7 cellular contexts compared by ENCODE assay signal in genomic region chr7:92744184-92744583, GRCh38.
A peak's percentile ranks its signal among the peaks of the same experiment; 100 is the strongest.
DNase-seq lines count a peak whose midpoint lies in the region; ATAC-seq and TF ChIP-seq lines count a peak whose summit lies in the region.
"Not testable (repeated sequence)": the region's sequence is repeated elsewhere in the genome, so short reads cannot be mapped to it uniquely, and the experiment has no call there.

No MANE protein-coding gene starts in this region.

- not testable (repeated sequence) for H3K4me3 Mint-ChIP-seq in activated CD4-positive, alpha-beta T cell treated with anti-CD3 and anti-CD28 coated beads for 36 hours; activated T-cell treated with anti-CD3 and anti-CD28 coated beads, Interleukin-2, amount 50 U/mL, for 4 hours; activated naive CD8-positive, alpha-beta T cell; memory B cell

- H3K4me1 Mint-ChIP-seq in activated CD4-positive, alpha-beta T cell treated with anti-CD3 and anti-CD28 coated beads for 36 hours: peaks cover 59% of the 10 kb centered on the region
- peaks cover 54% of the 10 kb centered on the region for H3K4me1 Mint-ChIP-seq in activated T-cell treated with anti-CD3 and anti-CD28 coated beads, Interleukin-2, amount 50 U/mL, for 4 hours (ENCODE audit: low read depth)
- H3K4me1 Mint-ChIP-seq in activated naive CD8-positive, alpha-beta T cell (ENCODE audit: low read depth): peaks cover 40% of the 10 kb centered on the region
- H3K4me1 Mint-ChIP-seq in memory B cell: not testable (repeated sequence)

- H2BK12ac ChIP-seq in trophoblast cell (ENCODE audit: low read length): not testable (repeated sequence)

- H3K27ac Mint-ChIP-seq in activated CD4-positive, alpha-beta T cell treated with anti-CD3 and anti-CD28 coated beads for 36 hours: peak overlapping the region; percentile 4
- peak overlapping the region; percentile 72 for H3K27ac Mint-ChIP-seq in activated naive CD8-positive, alpha-beta T cell
- H3K27ac Mint-ChIP-seq in memory B cell: peak overlapping the region; percentile 3

- H4K20me1 ChIP-seq in KMS-11 (ENCODE audit: insufficient read depth): not testable (repeated sequence)

- H2AK5ac ChIP-seq in trophoblast cell (ENCODE audit: low read length): not testable (repeated sequence)

- H3K4ac ChIP-seq in trophoblast cell (ENCODE audit: low read depth, low read length): peak overlapping the region; percentile 69

- not testable (repeated sequence) for H3K27me3 ChIP-seq in KMS-11 (ENCODE audit: insufficient read depth, low read depth); RWPE2 (ENCODE audit: insufficient read depth, poor library complexity, severe bottlenecking); trophoblast cell (ENCODE audit: insufficient read depth, low read length)

- H3K14ac ChIP-seq in trophoblast cell (ENCODE audit: low read length): not testable (repeated sequence)

- H3K27me3 Mint-ChIP-seq in activated CD4-positive, alpha-beta T cell treated with anti-CD3 and anti-CD28 coated beads for 36 hours; activated T-cell treated with anti-CD3 and anti-CD28 coated beads, Interleukin-2, amount 50 U/mL, for 4 hours (ENCODE audit: low read depth); activated naive CD8-positive, alpha-beta T cell; memory B cell: not testable (repeated sequence)

- H3K27ac ChIP-seq in KMS-11; trophoblast cell (ENCODE audit: low read depth, low read length): not testable (repeated sequence)
- H3K27ac ChIP-seq in RWPE2 (ENCODE audit: poor library complexity, severe bottlenecking): peak overlapping the region; percentile 97

- not testable (repeated sequence) for H4K91ac ChIP-seq in trophoblast cell (ENCODE audit: low read depth, low read length)

- H3K4me3 ChIP-seq in KMS-11 (IDR thresholded peaks at IDR 0.05; ENCODE audit: insufficient read depth, low read depth, low read length); RWPE2 (ENCODE audit: severe bottlenecking); trophoblast cell (ENCODE audit: low read depth, low read length): not testable (repeated sequence)

- H2BK120ac ChIP-seq in trophoblast cell (ENCODE audit: insufficient read depth, low read length, poor library complexity): not testable (repeated sequence)

- not testable (repeated sequence) for H3K23ac ChIP-seq in trophoblast cell (ENCODE audit: low read length)

- CTCF ChIA-PET in activated CD4-positive, alpha-beta T cell treated with anti-CD3 and anti-CD28 coated beads for 36 hours (lab: Charles Lee): interaction anchor here (1.6 kb wide), 1 partner anchor 46 kb away, joined by 4 read pairs; no protein-coding TSS in a partner anchor

- not testable (repeated sequence) for H3K79me1 ChIP-seq in trophoblast cell (ENCODE audit: low read length)

- not testable (repeated sequence) for H3K9me3 ChIP-seq in RWPE2 (ENCODE audit: severe bottlenecking); trophoblast cell (ENCODE audit: insufficient read depth, low read depth, low read length)

- not testable (repeated sequence) for TF ChIP-seq CTCF in KMS-11 (conservative IDR thresholded peaks at IDR 0.05; ENCODE audit: low read depth, low read length); RWPE2 (IDR thresholded peaks at IDR 0.05; ENCODE audit: poor library complexity, severe bottlenecking)

- peak overlapping the region; percentile 22; the same call in 1 of the 2 replicates for H3K4me2 ChIP-seq in KMS-11
- H3K4me2 ChIP-seq in trophoblast cell (ENCODE audit: low read length): not testable (repeated sequence)

- not testable (repeated sequence) for H2BK5ac ChIP-seq in trophoblast cell (ENCODE audit: low read depth, low read length, poor library complexity)

- not testable (repeated sequence) for H3K9ac ChIP-seq in KMS-11; trophoblast cell (ENCODE audit: low read length)

- WGBS in trophoblast cell (ENCODE audit: extremely low coverage, insufficient coverage, insufficient read length): no CpG with 5 or more reads among the region's 4 CpGs

- H3K4me1 ChIP-seq in KMS-11 (ENCODE audit: low read depth, poor library complexity, severe bottlenecking): peaks cover 100% of the 10 kb centered on the region
- H3K4me1 ChIP-seq in RWPE2 (ENCODE audit: insufficient read depth, poor library complexity, severe bottlenecking): peaks cover 59% of the 10 kb centered on the region
- peaks cover 8 to 11% of the 10 kb centered on the region in 2 experiments for H3K4me1 ChIP-seq in trophoblast cell (ENCODE audit: control insufficient read depth in 1 of 2, insufficient read depth in 2 of 2, low read length in 2 of 2)

- H3K36me3 ChIP-seq in KMS-11 (ENCODE audit: insufficient read depth); trophoblast cell (ENCODE audit: control insufficient read depth in 1 of 2, insufficient read depth in 2 of 2, low read length in 2 of 2): not testable (repeated sequence)
- peaks cover 13% of the 10 kb centered on the region for H3K36me3 ChIP-seq in RWPE2 (ENCODE audit: low read depth)

- not testable (repeated sequence) for ATAC-seq in RWPE2 (ENCODE audit: low read depth); activated CD4-positive, alpha-beta T cell treated with anti-CD3 and anti-CD28 coated beads for 36 hours; memory B cell (ENCODE audit: low read depth)
- ATAC-seq in activated T-cell treated with anti-CD3 and anti-CD28 coated beads, Interleukin-2, amount 50 U/mL, for 4 hours: peak; percentile 18 to 37

- peaks cover 40% of the 10 kb centered on the region for H3K36me3 Mint-ChIP-seq in activated CD4-positive, alpha-beta T cell treated with anti-CD3 and anti-CD28 coated beads for 36 hours (ENCODE audit: low read depth)
- H3K36me3 Mint-ChIP-seq in activated T-cell treated with anti-CD3 and anti-CD28 coated beads, Interleukin-2, amount 50 U/mL, for 4 hours (ENCODE audit: insufficient read depth): peaks cover 50% of the 10 kb centered on the region
- peaks cover 29% of the 10 kb centered on the region for H3K36me3 Mint-ChIP-seq in activated naive CD8-positive, alpha-beta T cell
- not testable (repeated sequence) for H3K36me3 Mint-ChIP-seq in memory B cell

- H4K8ac ChIP-seq in trophoblast cell (ENCODE audit: low read depth, low read length): not testable (repeated sequence)

- H4K12ac ChIP-seq in trophoblast cell (ENCODE audit: low read depth, low read length): not testable (repeated sequence)

- H2AFZ ChIP-seq in KMS-11 (ENCODE audit: low read depth); trophoblast cell (ENCODE audit: insufficient read depth, low read length, poor library complexity): not testable (repeated sequence)

- intact Hi-C loops in activated CD4-positive, alpha-beta T cell treated with anti-CD3 and anti-CD28 coated beads for 36 hours (cut with DNase I, micrococcal nuclease): loop anchor here in 1 of 2 experiments (1.0 kb wide), 1 partner anchor 8 kb away; no protein-coding TSS in a partner anchor

- not testable (repeated sequence) for H3K9me3 Mint-ChIP-seq in activated CD4-positive, alpha-beta T cell treated with anti-CD3 and anti-CD28 coated beads for 36 hours (ENCODE audit: low read depth); activated T-cell treated with anti-CD3 and anti-CD28 coated beads, Interleukin-2, amount 50 U/mL, for 4 hours; activated naive CD8-positive, alpha-beta T cell (ENCODE audit: low read depth); memory B cell

- POLR2A ChIA-PET in activated CD4-positive, alpha-beta T cell treated with anti-CD3 and anti-CD28 coated beads for 36 hours (lab: Charles Lee): not testable (repeated sequence)

- DNase-seq in RWPE2 (ENCODE audit: low spot score); activated CD4-positive, alpha-beta T cell treated with anti-CD3 and anti-CD28 coated beads for 36 hours; activated T-cell treated with anti-CD3 and anti-CD28 coated beads, Interleukin-2, amount 50 U/mL, for 4 hours; memory B cell (ENCODE audit: low spot score in 2 of 2); trophoblast cell: not testable (repeated sequence)

- H3K18ac ChIP-seq in trophoblast cell (ENCODE audit: low read length): not testable (repeated sequence)

- peaks cover 99% of the 10 kb centered on the region for H3K79me2 ChIP-seq in KMS-11 (ENCODE audit: insufficient read depth, low read depth)
- not testable (repeated sequence) for H3K79me2 ChIP-seq in trophoblast cell (ENCODE audit: control insufficient read depth, insufficient read depth, low read length, poor library complexity)

Comparison
In these comparisons a context has a peak if more than half of its experiments do, and no peak if none do; other contexts are left out.
1. H3K27ac Mint-ChIP-seq: peak in every context shown above with its lines; median percentile 72 in activated naive CD8-positive, alpha-beta T cell; 4 in activated CD4-positive, alpha-beta T cell treated with anti-CD3 and anti-CD28 coated beads for 36 hours; 3 in memory B cell.